ENCODE assay signal across 1 cellular context in genomic region chr11:33005175-33005574, GRCh38.
TF ChIP-seq lines count a peak whose summit lies in the region.

No MANE protein-coding gene starts in this region.

TF ChIP-seq in HCT116, 20 proteins besides CTCF, POLR2A, EP300 and RAD21 (continued from another document):
- TF ChIP-seq ATF3 (IDR thresholded peaks at IDR 0.05) (no peak), ELF1 (IDR thresholded peaks at IDR 0.05; ENCODE audit: borderline replicate concordance, low read depth) (no peak), SIN3A (IDR thresholded peaks at IDR 0.05; ENCODE audit: low read depth) (no peak), ZFX (IDR thresholded peaks at IDR 0.05) (no peak)
- TF ChIP-seq, protein P1, sequence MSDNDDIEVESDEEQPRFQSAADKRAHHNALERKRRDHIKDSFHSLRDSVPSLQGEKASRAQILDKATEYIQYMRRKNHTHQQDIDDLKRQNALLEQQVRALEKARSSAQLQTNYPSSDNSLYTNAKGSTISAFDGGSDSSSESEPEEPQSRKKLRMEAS (IDR thresholded peaks at IDR 0.05) = no peak
